2 cellular contexts compared by ENCODE assay signal in the genomic region with DNA sequence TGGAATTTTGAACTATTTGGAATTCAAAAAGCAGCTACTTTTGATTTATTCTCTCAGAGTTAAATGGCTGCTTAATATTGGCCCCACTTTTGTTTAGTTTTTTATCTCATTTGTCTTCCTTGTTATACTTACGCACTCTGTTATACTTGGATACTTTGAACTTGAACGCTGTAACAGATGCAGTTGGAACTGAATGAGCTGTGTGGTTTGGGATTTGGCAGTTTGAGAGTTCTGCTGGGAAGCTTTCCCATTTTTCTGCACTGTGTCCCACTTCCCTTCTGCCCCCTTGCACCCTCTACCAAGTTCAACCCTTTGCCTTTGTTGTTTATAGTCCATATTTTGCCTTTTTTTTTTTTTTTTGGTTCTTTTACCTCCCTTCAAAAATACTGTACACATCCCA.
TF ChIP-seq lines count a peak whose summit lies in the region.

No MANE protein-coding gene starts in this region.

TF ChIP-seq in liver, 16 proteins besides CTCF, POLR2A, EP300 and RAD21:
- peak; percentile 47 for TF ChIP-seq HNF4G (IDR thresholded peaks at IDR 0.05)
- peak; percentile 77 to 87 for TF ChIP-seq HNF4A (conservative IDR thresholded peaks at IDR 0.05)
- peak; percentile 15 for TF ChIP-seq NR2F2 (IDR thresholded peaks at IDR 0.05)
- TF ChIP-seq TAF1 (conservative IDR thresholded peaks at IDR 0.05): no peak
- TF ChIP-seq RXRA (IDR thresholded peaks at IDR 0.05): peak; percentile 70 to 92
- TF ChIP-seq YY1 (IDR thresholded peaks at IDR 0.05): peak; percentile 79
- TF ChIP-seq, protein P1, sequence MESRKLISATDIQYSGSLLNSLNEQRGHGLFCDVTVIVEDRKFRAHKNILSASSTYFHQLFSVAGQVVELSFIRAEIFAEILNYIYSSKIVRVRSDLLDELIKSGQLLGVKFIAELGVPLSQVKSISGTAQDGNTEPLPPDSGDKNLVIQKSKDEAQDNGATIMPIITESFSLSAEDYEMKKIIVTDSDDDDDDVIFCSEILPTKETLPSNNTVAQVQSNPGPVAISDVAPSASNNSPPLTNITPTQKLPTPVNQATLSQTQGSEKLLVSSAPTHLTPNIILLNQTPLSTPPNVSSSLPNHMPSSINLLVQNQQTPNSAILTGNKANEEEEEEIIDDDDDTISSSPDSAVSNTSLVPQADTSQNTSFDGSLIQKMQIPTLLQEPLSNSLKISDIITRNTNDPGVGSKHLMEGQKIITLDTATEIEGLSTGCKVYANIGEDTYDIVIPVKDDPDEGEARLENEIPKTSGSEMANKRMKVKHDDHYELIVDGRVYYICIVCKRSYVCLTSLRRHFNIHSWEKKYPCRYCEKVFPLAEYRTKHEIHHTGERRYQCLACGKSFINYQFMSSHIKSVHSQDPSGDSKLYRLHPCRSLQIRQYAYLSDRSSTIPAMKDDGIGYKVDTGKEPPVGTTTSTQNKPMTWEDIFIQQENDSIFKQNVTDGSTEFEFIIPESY (IDR thresholded peaks at IDR 0.05): peak; percentile 46
- no peak for TF ChIP-seq GABPA (IDR thresholded peaks at IDR 0.05 in 1 of 2, conservative IDR thresholded peaks at IDR 0.05 in 1 of 2)
- peak; percentile 11 to 60 for TF ChIP-seq JUND (IDR thresholded peaks at IDR 0.05)
- TF ChIP-seq, protein P2, sequence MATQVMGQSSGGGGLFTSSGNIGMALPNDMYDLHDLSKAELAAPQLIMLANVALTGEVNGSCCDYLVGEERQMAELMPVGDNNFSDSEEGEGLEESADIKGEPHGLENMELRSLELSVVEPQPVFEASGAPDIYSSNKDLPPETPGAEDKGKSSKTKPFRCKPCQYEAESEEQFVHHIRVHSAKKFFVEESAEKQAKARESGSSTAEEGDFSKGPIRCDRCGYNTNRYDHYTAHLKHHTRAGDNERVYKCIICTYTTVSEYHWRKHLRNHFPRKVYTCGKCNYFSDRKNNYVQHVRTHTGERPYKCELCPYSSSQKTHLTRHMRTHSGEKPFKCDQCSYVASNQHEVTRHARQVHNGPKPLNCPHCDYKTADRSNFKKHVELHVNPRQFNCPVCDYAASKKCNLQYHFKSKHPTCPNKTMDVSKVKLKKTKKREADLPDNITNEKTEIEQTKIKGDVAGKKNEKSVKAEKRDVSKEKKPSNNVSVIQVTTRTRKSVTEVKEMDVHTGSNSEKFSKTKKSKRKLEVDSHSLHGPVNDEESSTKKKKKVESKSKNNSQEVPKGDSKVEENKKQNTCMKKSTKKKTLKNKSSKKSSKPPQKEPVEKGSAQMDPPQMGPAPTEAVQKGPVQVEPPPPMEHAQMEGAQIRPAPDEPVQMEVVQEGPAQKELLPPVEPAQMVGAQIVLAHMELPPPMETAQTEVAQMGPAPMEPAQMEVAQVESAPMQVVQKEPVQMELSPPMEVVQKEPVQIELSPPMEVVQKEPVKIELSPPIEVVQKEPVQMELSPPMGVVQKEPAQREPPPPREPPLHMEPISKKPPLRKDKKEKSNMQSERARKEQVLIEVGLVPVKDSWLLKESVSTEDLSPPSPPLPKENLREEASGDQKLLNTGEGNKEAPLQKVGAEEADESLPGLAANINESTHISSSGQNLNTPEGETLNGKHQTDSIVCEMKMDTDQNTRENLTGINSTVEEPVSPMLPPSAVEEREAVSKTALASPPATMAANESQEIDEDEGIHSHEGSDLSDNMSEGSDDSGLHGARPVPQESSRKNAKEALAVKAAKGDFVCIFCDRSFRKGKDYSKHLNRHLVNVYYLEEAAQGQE (IDR thresholded peaks at IDR 0.05): peak; percentile 52
- TF ChIP-seq SP1 (IDR thresholded peaks at IDR 0.05): peak; percentile 62
- TF ChIP-seq EGR1 (IDR thresholded peaks at IDR 0.05; ENCODE audit: low read depth in 2 of 2): no peak
- peak; percentile 21 for TF ChIP-seq FOXA2 (IDR thresholded peaks at IDR 0.05)
- peak; percentile 20 for TF ChIP-seq FOXA1 (IDR thresholded peaks at IDR 0.05)
- TF ChIP-seq, protein P3, sequence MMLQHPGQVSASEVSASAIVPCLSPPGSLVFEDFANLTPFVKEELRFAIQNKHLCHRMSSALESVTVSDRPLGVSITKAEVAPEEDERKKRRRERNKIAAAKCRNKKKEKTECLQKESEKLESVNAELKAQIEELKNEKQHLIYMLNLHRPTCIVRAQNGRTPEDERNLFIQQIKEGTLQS (IDR thresholded peaks at IDR 0.05): no peak
- TF ChIP-seq, protein P4, sequence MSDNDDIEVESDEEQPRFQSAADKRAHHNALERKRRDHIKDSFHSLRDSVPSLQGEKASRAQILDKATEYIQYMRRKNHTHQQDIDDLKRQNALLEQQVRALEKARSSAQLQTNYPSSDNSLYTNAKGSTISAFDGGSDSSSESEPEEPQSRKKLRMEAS (IDR thresholded peaks at IDR 0.05): peak; percentile 58
TF ChIP-seq in liver: peak in this region for 12.

TF ChIP-seq in HepG2, 621 proteins besides CTCF, POLR2A, EP300 and RAD21:
- no peak for TF ChIP-seq KLF6 (CRISPR knock-in tag; IDR thresholded peaks at IDR 0.05)
- no peak for TF ChIP-seq ZNF674 (CRISPR knock-in tag; IDR thresholded peaks at IDR 0.05; ENCODE audit: low read depth)
- TF ChIP-seq, protein P5, sequence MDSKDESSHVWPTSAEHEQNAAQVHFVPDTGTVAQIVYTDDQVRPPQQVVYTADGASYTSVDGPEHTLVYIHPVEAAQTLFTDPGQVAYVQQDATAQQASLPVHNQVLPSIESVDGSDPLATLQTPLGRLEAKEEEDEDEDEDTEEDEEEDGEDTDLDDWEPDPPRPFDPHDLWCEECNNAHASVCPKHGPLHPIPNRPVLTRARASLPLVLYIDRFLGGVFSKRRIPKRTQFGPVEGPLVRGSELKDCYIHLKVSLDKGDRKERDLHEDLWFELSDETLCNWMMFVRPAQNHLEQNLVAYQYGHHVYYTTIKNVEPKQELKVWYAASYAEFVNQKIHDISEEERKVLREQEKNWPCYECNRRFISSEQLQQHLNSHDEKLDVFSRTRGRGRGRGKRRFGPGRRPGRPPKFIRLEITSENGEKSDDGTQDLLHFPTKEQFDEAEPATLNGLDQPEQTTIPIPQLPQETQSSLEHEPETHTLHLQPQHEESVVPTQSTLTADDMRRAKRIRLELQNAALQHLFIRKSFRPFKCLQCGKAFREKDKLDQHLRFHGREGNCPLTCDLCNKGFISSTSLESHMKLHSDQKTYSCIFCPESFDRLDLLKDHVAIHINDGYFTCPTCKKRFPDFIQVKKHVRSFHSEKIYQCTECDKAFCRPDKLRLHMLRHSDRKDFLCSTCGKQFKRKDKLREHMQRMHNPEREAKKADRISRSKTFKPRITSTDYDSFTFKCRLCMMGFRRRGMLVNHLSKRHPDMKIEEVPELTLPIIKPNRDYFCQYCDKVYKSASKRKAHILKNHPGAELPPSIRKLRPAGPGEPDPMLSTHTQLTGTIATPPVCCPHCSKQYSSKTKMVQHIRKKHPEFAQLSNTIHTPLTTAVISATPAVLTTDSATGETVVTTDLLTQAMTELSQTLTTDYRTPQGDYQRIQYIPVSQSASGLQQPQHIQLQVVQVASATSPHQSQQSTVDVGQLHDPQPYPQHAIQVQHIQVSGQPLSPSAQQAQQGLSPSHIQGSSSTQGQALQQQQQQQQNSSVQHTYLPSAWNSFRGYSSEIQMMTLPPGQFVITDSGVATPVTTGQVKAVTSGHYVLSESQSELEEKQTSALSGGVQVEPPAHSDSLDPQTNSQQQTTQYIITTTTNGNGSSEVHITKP (CRISPR knock-in tag; IDR thresholded peaks at IDR 0.05; ENCODE audit: low read depth): no peak
- TF ChIP-seq ZNF549 (CRISPR knock-in tag; IDR thresholded peaks at IDR 0.05): no peak
- no peak for TF ChIP-seq ZNF468 (CRISPR knock-in tag; IDR thresholded peaks at IDR 0.05)
